Comparison of ENCODE assay signal across 23 cellular contexts in the genomic region with DNA sequence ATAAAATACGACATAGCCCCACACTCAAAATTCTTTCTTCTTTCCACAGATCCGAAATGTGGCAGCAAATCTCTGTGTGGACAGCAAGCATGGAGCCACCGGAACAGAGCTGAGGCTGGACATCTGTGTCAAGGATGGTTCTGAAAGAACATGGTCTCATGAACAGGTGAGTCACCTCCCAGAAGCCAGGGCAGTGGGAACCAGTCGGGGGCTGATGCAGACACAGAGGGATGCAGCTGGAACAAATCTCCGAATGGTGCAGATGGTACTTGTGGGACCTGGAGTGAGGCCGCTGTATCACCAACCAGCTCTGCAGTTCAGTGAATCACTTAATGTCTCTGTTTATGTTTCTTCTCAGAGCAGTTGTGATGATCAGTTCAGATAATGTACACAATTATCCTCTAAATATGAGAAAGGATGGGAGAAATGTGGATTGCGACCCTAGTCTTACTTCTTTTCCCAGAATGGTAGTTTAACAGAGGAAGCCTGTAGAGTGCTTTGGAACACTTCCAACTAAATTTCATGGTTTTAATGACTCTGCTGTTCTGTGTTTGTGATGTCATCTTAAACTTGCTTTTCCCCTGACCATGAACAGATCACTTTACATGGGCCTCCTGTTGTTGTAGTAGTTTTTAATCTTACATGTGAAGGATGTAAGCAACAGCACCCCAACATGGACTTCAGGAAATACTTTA.
A peak's percentile ranks its signal among the peaks of the same experiment; 100 is the strongest.
DNase-seq lines count a peak whose midpoint lies in the region; ATAC-seq and TF ChIP-seq lines count a peak whose summit lies in the region.
"Had no signal": no experiment of that assay in that cellular context is flagged by ENCODE, and none has a peak within 500 bp of the region (broad histone marks: within the 10 kb centered on the region; RNA-seq: fewer than 3 reads in every experiment).

No MANE protein-coding gene starts in this region.

- H3K4me1 Mint-ChIP-seq in activated CD4-positive, alpha-beta T cell treated with anti-CD3 and anti-CD28 coated beads for 36 hours, result peaks cover 3% of the 10 kb centered on the region
- peaks cover 3% of the 10 kb centered on the region for H3K4me1 Mint-ChIP-seq in nephron progenitor cell
- H3K4me1 Mint-ChIP-seq: activated CD4-positive, alpha-beta T cell treated with anti-CD3 and anti-CD28 coated beads, Interleukin-2, amount 10 ng/mL, durations not matched to agents 7 days and 5 days had no signal

- DNase-seq in ELR (ENCODE audit: low read depth) (peak; percentile 15), M059J (ENCODE audit: low read depth) (peak; percentile 18), amniotic epithelial cell (ENCODE audit: low read depth) (peak; percentile 38), foreskin melanocyte (peak; percentile 37), spleen (no peak), testis (no peak), nephron progenitor cell (no peak)
- no peak for DNase-seq in activated CD4-positive, alpha-beta T cell treated with anti-CD3 and anti-CD28 coated beads for 36 hours
- DNase-seq: activated CD4-positive, alpha-beta T cell treated with anti-CD3 and anti-CD28 coated beads, Interleukin-2, amount 10 ng/mL, durations not matched to agents 7 days and 5 days; activated naive CD8-positive, alpha-beta T cell treated with anti-CD3 and anti-CD28 coated beads, Interleukin-2, amount 10 ng/mL, durations not matched to agents 7 days and 5 days; COR-L47; cortex of kidney; gastrocnemius medialis; GDM1; hypothalamus; KBM-7; kidney; mammary epithelial cell; NCI-H1092 treated with DMSO at 0.1 percent for 48 hours; NCI-H524; occipital lobe; stimulated activated CD4-positive, alpha-beta T cell treated with anti-CD3 and anti-CD28 coated beads, Interleukin-12 subunit alpha, Interleukin-12 subunit beta, amount 100 ng/mL, for 4 hours; T-helper 1 cell had no signal

- CTCF ChIA-PET in activated CD4-positive, alpha-beta T cell treated with anti-CD3 and anti-CD28 coated beads for 36 hours (lab: Charles Lee), result interaction anchor here (1.7 kb wide), 1 partner anchor 292 kb away, joined by 7 read pairs; no protein-coding TSS in a partner anchor

- TF ChIP-seq POLR2A in spleen (IDR thresholded peaks at IDR 0.05), result no peak
- no peak for TF ChIP-seq POLR2A in testis (IDR thresholded peaks at IDR 0.05)

- H3K4me3 ChIP-seq in spleen, result no peak overlapping the region
- no peak overlapping the region for H3K4me3 ChIP-seq in testis
- H3K4me3 ChIP-seq: gastrocnemius medialis had no signal

- 86 to 92% (median 91%) methylated on average over 7 of the region's 7 CpGs for whole genome bisulfite sequencing in spleen, 5 donors
- 92 to 99% methylated on average over 7 of the region's 7 CpGs for WGBS in testis, 2 donors

- H3K27ac ChIP-seq in spleen (no peak overlapping the region), testis (no peak overlapping the region)
- H3K27ac ChIP-seq: gastrocnemius medialis had no signal

- POLR2A ChIA-PET in activated CD4-positive, alpha-beta T cell treated with anti-CD3 and anti-CD28 coated beads for 36 hours (lab: Charles Lee), result no interaction called here

- no peaks in the 10 kb centered on the region for H3K36me3 Mint-ChIP-seq in activated CD4-positive, alpha-beta T cell treated with anti-CD3 and anti-CD28 coated beads for 36 hours (ENCODE audit: low read depth)
- H3K36me3 Mint-ChIP-seq in nephron progenitor cell (ENCODE audit: low read depth), result no peaks in the 10 kb centered on the region
- H3K36me3 Mint-ChIP-seq: activated naive CD8-positive, alpha-beta T cell treated with anti-CD3 and anti-CD28 coated beads, Interleukin-2, amount 10 ng/mL, durations not matched to agents 7 days and 5 days had no signal

- no peaks in the 10 kb centered on the region for H3K9me3 ChIP-seq in spleen
- no peaks in the 10 kb centered on the region for H3K9me3 ChIP-seq in testis
- H3K9me3 ChIP-seq: gastrocnemius medialis had no signal

- TF ChIP-seq CTCF in spleen (IDR thresholded peaks at IDR 0.05 in 8 of 11, conservative IDR thresholded peaks at IDR 0.05 in 3 of 11) (no peak), testis (IDR thresholded peaks at IDR 0.05) (no peak), nephron progenitor cell (IDR thresholded peaks at IDR 0.05) (no peak)

- no peak for ATAC-seq in activated CD4-positive, alpha-beta T cell treated with anti-CD3 and anti-CD28 coated beads for 36 hours
- ATAC-seq: gastrocnemius medialis had no signal

- H3K36me3 ChIP-seq in spleen (no peaks in the 10 kb centered on the region), testis (ENCODE audit: low read depth, missing control alignments) (no peaks in the 10 kb centered on the region)
- H3K36me3 ChIP-seq: gastrocnemius medialis had no signal

- H3K27ac Mint-ChIP-seq in activated CD4-positive, alpha-beta T cell treated with anti-CD3 and anti-CD28 coated beads for 36 hours, result no peak overlapping the region
- H3K27ac Mint-ChIP-seq in nephron progenitor cell, result no peak overlapping the region
- H3K27ac Mint-ChIP-seq: activated CD4-positive, alpha-beta T cell treated with anti-CD3 and anti-CD28 coated beads, Interleukin-2, amount 10 ng/mL, durations not matched to agents 7 days and 5 days; activated naive CD8-positive, alpha-beta T cell treated with anti-CD3 and anti-CD28 coated beads, Interleukin-2, amount 10 ng/mL, durations not matched to agents 7 days and 5 days had no signal

- intact Hi-C loops in activated CD4-positive, alpha-beta T cell treated with anti-CD3 and anti-CD28 coated beads for 36 hours (cut with DNase I, micrococcal nuclease), result no loop called here
- intact Hi-C loops in spleen (cut with DNase I; ENCODE audit: low total_unique reads), result no loop called here
- intact Hi-C loops in testis (cut with DNase I; ENCODE audit: low total_unique reads), result no loop called here

- H3K4me3 Mint-ChIP-seq in activated CD4-positive, alpha-beta T cell treated with anti-CD3 and anti-CD28 coated beads for 36 hours, result no peak overlapping the region
- H3K4me3 Mint-ChIP-seq in nephron progenitor cell, result no peak overlapping the region
- H3K4me3 Mint-ChIP-seq: activated CD4-positive, alpha-beta T cell treated with anti-CD3 and anti-CD28 coated beads, Interleukin-2, amount 10 ng/mL, durations not matched to agents 7 days and 5 days; activated naive CD8-positive, alpha-beta T cell treated with anti-CD3 and anti-CD28 coated beads, Interleukin-2, amount 10 ng/mL, durations not matched to agents 7 days and 5 days had no signal

- no peaks in the 10 kb centered on the region for H3K27me3 Mint-ChIP-seq in activated CD4-positive, alpha-beta T cell treated with anti-CD3 and anti-CD28 coated beads for 36 hours
- peaks cover 3% of the 10 kb centered on the region for H3K27me3 Mint-ChIP-seq in nephron progenitor cell (ENCODE audit: low read depth, poor library complexity)
- H3K27me3 Mint-ChIP-seq: activated naive CD8-positive, alpha-beta T cell treated with anti-CD3 and anti-CD28 coated beads, Interleukin-2, amount 10 ng/mL, durations not matched to agents 7 days and 5 days had no signal

- no peaks in the 10 kb centered on the region for H3K27me3 ChIP-seq in spleen (replicated peaks in 1 of 7)
- no peaks in the 10 kb centered on the region for H3K27me3 ChIP-seq in testis
- H3K27me3 ChIP-seq: gastrocnemius medialis had no signal

- H3K4me1 ChIP-seq in spleen (peaks cover 0 to 5% (median 0%) of the 10 kb centered on the region in 6 donors), testis (peaks cover 8% of the 10 kb centered on the region)
- H3K4me1 ChIP-seq: gastrocnemius medialis had no signal

- no peaks in the 10 kb centered on the region for H3K9me3 Mint-ChIP-seq in activated CD4-positive, alpha-beta T cell treated with anti-CD3 and anti-CD28 coated beads for 36 hours (ENCODE audit: low read depth)
- H3K9me3 Mint-ChIP-seq in nephron progenitor cell, result no peaks in the 10 kb centered on the region
- H3K9me3 Mint-ChIP-seq: activated CD4-positive, alpha-beta T cell treated with anti-CD3 and anti-CD28 coated beads, Interleukin-2, amount 10 ng/mL, durations not matched to agents 7 days and 5 days; activated naive CD8-positive, alpha-beta T cell treated with anti-CD3 and anti-CD28 coated beads, Interleukin-2, amount 10 ng/mL, durations not matched to agents 7 days and 5 days had no signal

Comparison
In these comparisons a context has a peak if more than half of its experiments do, and no peak if none do; other contexts are left out.
1. DNase-seq: peak in ELR (single experiment), M059J (single experiment), amniotic epithelial cell (single experiment) and foreskin melanocyte (single experiment); none in activated CD4-positive, alpha-beta T cell treated with anti-CD3 and anti-CD28 coated beads for 36 hours (single experiment), spleen (single experiment), testis (single experiment) and nephron progenitor cell (single experiment).